21 cellular contexts compared by ENCODE assay signal in the genomic region with DNA sequence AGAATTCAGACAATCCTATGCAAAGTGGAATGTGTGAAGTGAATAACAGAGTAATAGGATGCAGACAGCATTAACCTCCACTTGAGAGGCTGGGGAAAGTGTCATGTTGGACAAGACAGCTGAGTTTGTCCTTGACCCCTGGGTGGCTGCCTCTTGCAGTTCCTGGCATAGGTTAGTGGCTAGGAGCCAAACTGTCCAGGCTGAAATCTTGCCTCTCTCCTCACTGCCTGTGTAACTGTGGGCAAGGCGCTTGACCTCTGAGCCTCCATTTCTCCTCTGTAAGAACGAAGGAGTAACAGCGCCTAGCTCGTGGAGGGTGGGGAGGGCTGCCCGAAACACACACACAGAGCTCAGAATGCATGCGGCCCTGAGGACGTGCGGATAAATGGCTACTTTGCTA. TPM values are rescaled to one million over a fixed set of nuclear protein-coding genes. Genes with fewer than 3 reads are reported as not detected.
DNase-seq lines count a peak whose midpoint lies in the region; ATAC-seq and TF ChIP-seq lines count a peak whose summit lies in the region.
"Had no signal": no experiment of that assay in that cellular context is flagged by ENCODE, and none has a peak within 500 bp of the region (broad histone marks: within the 10 kb centered on the region; RNA-seq: fewer than 3 reads in every experiment).

No MANE protein-coding gene starts in this region.

- H3K27ac ChIP-seq in right atrium auricular region (no peak overlapping the region), right lobe of liver (peak overlapping the region in 2 of 3 donors; percentile 21 to 22)
- H3K27ac ChIP-seq: SK-N-MC had no signal

- TF ChIP-seq POLR2A in right lobe of liver (IDR thresholded peaks at IDR 0.05): no peak

- peaks cover 13 to 21% of the 10 kb centered on the region in 2 donors for H3K27me3 Mint-ChIP-seq in natural killer cell treated with Interleukin-12 subunit alpha and Interleukin-12 subunit beta and Interleukin-15 and Interleukin-18, amount 100 ng/mL, for 72 hours

- H3K36me3 Mint-ChIP-seq in natural killer cell treated with Interleukin-12 subunit alpha and Interleukin-12 subunit beta and Interleukin-15 and Interleukin-18, amount 100 ng/mL, for 72 hours: no peaks in the 10 kb centered on the region
- H3K36me3 Mint-ChIP-seq: CD8-positive, alpha-beta T cell had no signal

- no peaks in the 10 kb centered on the region for H3K9me3 Mint-ChIP-seq in natural killer cell treated with Interleukin-12 subunit alpha and Interleukin-12 subunit beta and Interleukin-15 and Interleukin-18, amount 100 ng/mL, for 72 hours
- H3K9me3 Mint-ChIP-seq: CD8-positive, alpha-beta T cell had no signal

- peak; percentile 71 for ATAC-seq in Right ventricle myocardium superior (ENCODE audit: poor library complexity)
- peak; percentile 24 to 72 for ATAC-seq in left cardiac atrium
- ATAC-seq in right lobe of liver: peak; percentile 47 to 65 (median 54)
- no peak for ATAC-seq in natural killer cell treated with Interleukin-12 subunit alpha and Interleukin-12 subunit beta and Interleukin-15 and Interleukin-18, amount 100 ng/mL, for 72 hours
- no peak for ATAC-seq in HG02642 (IDR thresholded peaks at IDR 0.05; ENCODE audit: poor library complexity, unreplicated experiment)
- ATAC-seq: CD8-positive, alpha-beta T cell; GM12878 had no signal

- intact Hi-C loops in Right ventricle myocardium superior (cut with DNase I): no loop called here
- intact Hi-C loops in left cardiac atrium (cut with DNase I): no loop called here
- intact Hi-C loops in right lobe of liver (cut with DNase I): no loop called here

- H3K36me3 ChIP-seq in right atrium auricular region (no peaks in the 10 kb centered on the region), right lobe of liver (no peaks in the 10 kb centered on the region)
- H3K36me3 ChIP-seq: HAP-1 had no signal

- H3K4me1 ChIP-seq in right atrium auricular region: peaks cover 0 to 25% of the 10 kb centered on the region in 2 donors
- peaks cover 0 to 53% (median 22%) of the 10 kb centered on the region in 4 donors for H3K4me1 ChIP-seq in right lobe of liver
- H3K4me1 ChIP-seq: HAP-1 had no signal

- no peak overlapping the region for H3K4me3 Mint-ChIP-seq in natural killer cell treated with Interleukin-12 subunit alpha and Interleukin-12 subunit beta and Interleukin-15 and Interleukin-18, amount 100 ng/mL, for 72 hours
- H3K4me3 Mint-ChIP-seq: CD8-positive, alpha-beta T cell had no signal

- no peak overlapping the region for H3K27ac Mint-ChIP-seq in natural killer cell treated with Interleukin-12 subunit alpha and Interleukin-12 subunit beta and Interleukin-15 and Interleukin-18, amount 100 ng/mL, for 72 hours
- H3K27ac Mint-ChIP-seq: CD8-positive, alpha-beta T cell had no signal

- no peaks in the 10 kb centered on the region for H3K4me1 Mint-ChIP-seq in natural killer cell treated with Interleukin-12 subunit alpha and Interleukin-12 subunit beta and Interleukin-15 and Interleukin-18, amount 100 ng/mL, for 72 hours (ENCODE audit: low read depth in 2 of 2)

- DNase-seq in Right ventricle myocardium superior (no peak), right atrium auricular region (ENCODE audit: low spot score) (no peak), left cardiac atrium (no peak), right lobe of liver (peak in 2 of 3 donors; percentile 44 to 74), NCI-H2081 (lab: John Stamatoyannopoulos, UW) (no peak)
- DNase-seq in natural killer cell treated with Interleukin-12 subunit alpha and Interleukin-12 subunit beta and Interleukin-15 and Interleukin-18, amount 100 ng/mL, for 72 hours (ENCODE audit: low spot score): no peak
- DNase-seq: AML-193; C1 segment of cervical spinal cord; CD8-positive, alpha-beta T cell; DND-41; Karpas-422; MV-4-11; NCI-H1694; NCI-H2081 treated with DMSO at 0.1 percent for 48 hours; NCI-H2171 treated with DMSO at 0.1 percent for 48 hours; NCI-H524 treated with DMSO at 0.1 percent for 48 hours; SHP77 treated with DMSO at 0.1 percent for 48 hours had no signal

- no peak overlapping the region for H3K4me3 ChIP-seq in right atrium auricular region
- no peak overlapping the region for H3K4me3 ChIP-seq in right lobe of liver
- H3K4me3 ChIP-seq: GM12878, HAP-1, SK-N-MC had no signal

- TF ChIP-seq CTCF in right atrium auricular region (IDR thresholded peaks at IDR 0.05): no peak
- TF ChIP-seq CTCF in right lobe of liver (IDR thresholded peaks at IDR 0.05): no peak

- H3K9me3 ChIP-seq in right atrium auricular region: no peaks in the 10 kb centered on the region
- no peaks in the 10 kb centered on the region for H3K9me3 ChIP-seq in right lobe of liver
- H3K9me3 ChIP-seq: HAP-1 had no signal

- H3K27me3 ChIP-seq in right atrium auricular region: no peaks in the 10 kb centered on the region
- H3K27me3 ChIP-seq in right lobe of liver: no peaks in the 10 kb centered on the region

- 75% methylated on average over 6 of the region's 8 CpGs for WGBS in right lobe of liver (ENCODE audit: insufficient coverage, low coverage, low lambda C conversion rate, missing lambda C conversion rate)

RNA-seq across cellular contexts. Expression of a gene that starts 34.8 kb away (rescaled TPM):
- total RNA-seq in Right ventricle myocardium superior: 29.3 TPM
- total RNA-seq in right atrium auricular region: 10 to 100 TPM; 33.1 to 41.2 TPM
- 10 to 100 TPM; 28.9 to 80.2 TPM for total RNA-seq in left cardiac atrium
- total RNA-seq in right lobe of liver: 10 to 100 TPM; 10.6 to 66.4 (median 18.7) TPM
- 10 to 100 TPM; 16.3 to 19.5 TPM for total RNA-seq in natural killer cell treated with Interleukin-12 subunit alpha and Interleukin-12 subunit beta and Interleukin-15 and Interleukin-18, amount 100 ng/mL, for 72 hours

Comparison
In these comparisons a context has a peak if more than half of its experiments do, and no peak if none do; other contexts are left out.
1. ATAC-seq: peak in Right ventricle myocardium superior (single experiment), left cardiac atrium (2 of 2) and right lobe of liver (4 of 4); none in natural killer cell treated with Interleukin-12 subunit alpha and Interleukin-12 subunit beta and Interleukin-15 and Interleukin-18, amount 100 ng/mL, for 72 hours (0 of 2) and HG02642 (single experiment).
2. DNase-seq: peak in right lobe of liver (2 of 3); none in Right ventricle myocardium superior (single experiment), right atrium auricular region (single experiment), left cardiac atrium (single experiment), NCI-H2081 (0 of 2) and natural killer cell treated with Interleukin-12 subunit alpha and Interleukin-12 subunit beta and Interleukin-15 and Interleukin-18, amount 100 ng/mL, for 72 hours (single experiment).
3. H3K27ac ChIP-seq: peak in right lobe of liver (2 of 3); none in right atrium auricular region (0 of 2).